Comparison of ENCODE assay signal across 17 cellular contexts in genomic region chr10:75432763-75433162, GRCh38. TPM values are rescaled to one million over a fixed set of nuclear protein-coding genes. Genes with fewer than 3 reads are reported as not detected.
A peak's percentile ranks its signal among the peaks of the same experiment; 100 is the strongest.
DNase-seq lines count a peak whose midpoint lies in the region; ATAC-seq and TF ChIP-seq lines count a peak whose summit lies in the region.
"Had no signal": no experiment of that assay in that cellular context is flagged by ENCODE, and none has a peak within 500 bp of the region (broad histone marks: within the 10 kb centered on the region; RNA-seq: fewer than 3 reads in every experiment).

No MANE protein-coding gene starts in this region.

- H3K27ac ChIP-seq in HUES6 (ENCODE audit: low read depth, low read length) = no peak overlapping the region
- H3K27ac ChIP-seq in hepatocyte = no peak overlapping the region
- H3K27ac ChIP-seq in lower lobe of right lung = no peak overlapping the region
- H3K27ac ChIP-seq: SK-N-MC had no signal

- H3K4me3 Mint-ChIP-seq in activated T-cell treated with anti-CD3 and anti-CD28 coated beads, Interleukin-2, amount 50 U/mL, for 4 hours = no peak overlapping the region

- H3K36me3 ChIP-seq in HUES6 (ENCODE audit: control insufficient read depth, insufficient read depth, low read length) = no peaks in the 10 kb centered on the region
- no peaks in the 10 kb centered on the region for H3K36me3 ChIP-seq in hepatocyte (replicated peaks; ENCODE audit: insufficient read depth, low read depth)
- no peaks in the 10 kb centered on the region for H3K36me3 ChIP-seq in lower lobe of right lung

- peak overlapping the region; percentile 11 for H3K4me2 ChIP-seq in hepatocyte

- CTCF ChIA-PET in GM10248 (lab: Yijun Ruan, JAX) = interaction anchor here (1.2 kb wide), 1 partner anchor 16 kb away, joined by 3 read pairs; no protein-coding TSS in a partner anchor

- no peaks in the 10 kb centered on the region for H4K20me1 ChIP-seq in hepatocyte (ENCODE audit: insufficient read depth, poor library complexity, severe bottlenecking)

- no peak overlapping the region for H2AFZ ChIP-seq in hepatocyte

- H3K4me1 ChIP-seq in HUES6 (ENCODE audit: control insufficient read depth, insufficient read depth, low read length) = peaks cover 53% of the 10 kb centered on the region
- peaks cover 32% of the 10 kb centered on the region for H3K4me1 ChIP-seq in hepatocyte (ENCODE audit: insufficient read depth)
- peaks cover 45% of the 10 kb centered on the region for H3K4me1 ChIP-seq in lower lobe of right lung

- POLR2A ChIA-PET in GM10248 (lab: Yijun Ruan, JAX) = no interaction called here

- peaks cover 100% of the 10 kb centered on the region for H3K27me3 ChIP-seq in HUES6 (ENCODE audit: control insufficient read depth, insufficient read depth, low read length)
- H3K27me3 ChIP-seq in hepatocyte = no peaks in the 10 kb centered on the region
- H3K27me3 ChIP-seq in lower lobe of right lung (ENCODE audit: low read depth) = no peaks in the 10 kb centered on the region

- H3K4me3 ChIP-seq in HUES6 (ENCODE audit: low read depth, low read length) (peak overlapping the region; percentile 43), hepatocyte (no peak overlapping the region), lower lobe of right lung (peak overlapping the region; percentile 78)
- H3K4me3 ChIP-seq: SK-N-MC had no signal

- no peak for DNase-seq in hepatocyte (ENCODE audit: low spot score)
- DNase-seq in lower lobe of right lung = no peak
- DNase-seq in GM10248 (ENCODE audit: extremely low spot score) = no peak
- DNase-seq in mesenteric fat pad (ENCODE audit: low spot score) = no peak
- DNase-seq in activated T-cell treated with anti-CD3 and anti-CD28 coated beads, Interleukin-2, amount 50 U/mL, for 4 hours = no peak
- DNase-seq: CD8-positive, alpha-beta memory T cell; DMS 273 treated with DMSO at 0.1 percent for 48 hours; KBM-7; NCI-H1092 treated with DMSO at 0.1 percent for 48 hours; NCI-H1694; NCI-H2107 had no signal

- no peaks in the 10 kb centered on the region for H3K9me3 Mint-ChIP-seq in activated T-cell treated with anti-CD3 and anti-CD28 coated beads, Interleukin-2, amount 50 U/mL, for 4 hours
- H3K9me3 Mint-ChIP-seq: CD8-positive, alpha-beta memory T cell had no signal

- ATAC-seq in lower lobe of right lung (no peak), HG03342 (IDR thresholded peaks at IDR 0.05; ENCODE audit: unreplicated experiment) (no peak)
- ATAC-seq in activated T-cell treated with anti-CD3 and anti-CD28 coated beads, Interleukin-2, amount 50 U/mL, for 4 hours = no peak

- no peaks in the 10 kb centered on the region for H3K9me3 ChIP-seq in HUES6 (ENCODE audit: control insufficient read depth, insufficient read depth, low read depth, low read length)
- H3K9me3 ChIP-seq in hepatocyte (ENCODE audit: low read depth) = no peaks in the 10 kb centered on the region
- H3K9me3 ChIP-seq in lower lobe of right lung = no peaks in the 10 kb centered on the region

- H3K4me1 Mint-ChIP-seq in activated T-cell treated with anti-CD3 and anti-CD28 coated beads, Interleukin-2, amount 50 U/mL, for 4 hours (ENCODE audit: low read depth) = peaks cover 2% of the 10 kb centered on the region

- no peak overlapping the region for H3K9ac ChIP-seq in HUES6 (ENCODE audit: low read length)

- intact Hi-C loops in lower lobe of right lung (cut with DNase I) = no loop called here

- no peak for TF ChIP-seq CTCF in hepatocyte (IDR thresholded peaks at IDR 0.05; ENCODE audit: poor library complexity)
- TF ChIP-seq CTCF in lower lobe of right lung (IDR thresholded peaks at IDR 0.05) = no peak
- no peak for TF ChIP-seq CTCF in GM10248 (IDR thresholded peaks at IDR 0.05; ENCODE audit: control extremely low read depth, extremely low read depth, low read depth, missing control alignments)

- 58% methylated on average over 5 of the region's 5 CpGs for WGBS in hepatocyte (ENCODE audit: low lambda C conversion rate, missing lambda C conversion rate)

- no peaks in the 10 kb centered on the region for H3K36me3 Mint-ChIP-seq in activated T-cell treated with anti-CD3 and anti-CD28 coated beads, Interleukin-2, amount 50 U/mL, for 4 hours (ENCODE audit: insufficient read depth)
- H3K36me3 Mint-ChIP-seq: CD8-positive, alpha-beta memory T cell had no signal

- no peaks in the 10 kb centered on the region for H3K79me2 ChIP-seq in hepatocyte

- H3K9me2 ChIP-seq in hepatocyte (replicated peaks; ENCODE audit: insufficient read depth) = no peaks in the 10 kb centered on the region

- peaks cover 61% of the 10 kb centered on the region for H3K27me3 Mint-ChIP-seq in activated T-cell treated with anti-CD3 and anti-CD28 coated beads, Interleukin-2, amount 50 U/mL, for 4 hours (ENCODE audit: low read depth)

RNA-seq across cellular contexts. Expression of gene LRMDA, which starts 1.3 kb away (rescaled TPM):
- total RNA-seq in hepatocyte = 5.6 and 6.8 TPM in 2 replicates
- polyA plus RNA-seq in hepatocyte = 8.3 and 15.7 TPM in 2 replicates
- total RNA-seq in lower lobe of right lung = 29.9 TPM
- 26.6 TPM for total RNA-seq in mesenteric fat pad
- total RNA-seq in activated T-cell treated with anti-CD3 and anti-CD28 coated beads, Interleukin-2, amount 50 U/mL, for 4 hours = not detected
- total RNA-seq: CD8-positive, alpha-beta memory T cell; Daoy; HT-29 had no signal
- polyA plus RNA-seq: BJ; CD8-positive, alpha-beta memory T cell had no signal

RNA-seq across cellular contexts. Expression of gene ZNF503, which starts 31.2 kb away (rescaled TPM):
- total RNA-seq in hepatocyte = 17.6 and 19.6 TPM in 2 replicates
- 11.5 and 14.1 TPM in 2 replicates for polyA plus RNA-seq in hepatocyte
- total RNA-seq in lower lobe of right lung = 28.3 TPM
- total RNA-seq in mesenteric fat pad = 16.8 TPM
- under 1 TPM; 0.16 to 0.30 (median 0.27) TPM for total RNA-seq in activated T-cell treated with anti-CD3 and anti-CD28 coated beads, Interleukin-2, amount 50 U/mL, for 4 hours
- polyA plus RNA-seq: CD8-positive, alpha-beta memory T cell had no signal

Comparison
In these comparisons a context has a peak if more than half of its experiments do, and no peak if none do; other contexts are left out.
1. RNA of gene ZNF503, which starts 31.2 kb away (total RNA-seq): 28.3 TPM in lower lobe of right lung (single experiment), 17.6 to 19.6 TPM in hepatocyte and 16.8 TPM in mesenteric fat pad (single experiment); 0.16 to 0.30 TPM in activated T-cell treated with anti-CD3 and anti-CD28 coated beads, Interleukin-2, amount 50 U/mL, for 4 hours; every median in the first group is over 10 times any median in the second.